ENCODE assay signal across 8 cellular contexts in the genomic region with DNA sequence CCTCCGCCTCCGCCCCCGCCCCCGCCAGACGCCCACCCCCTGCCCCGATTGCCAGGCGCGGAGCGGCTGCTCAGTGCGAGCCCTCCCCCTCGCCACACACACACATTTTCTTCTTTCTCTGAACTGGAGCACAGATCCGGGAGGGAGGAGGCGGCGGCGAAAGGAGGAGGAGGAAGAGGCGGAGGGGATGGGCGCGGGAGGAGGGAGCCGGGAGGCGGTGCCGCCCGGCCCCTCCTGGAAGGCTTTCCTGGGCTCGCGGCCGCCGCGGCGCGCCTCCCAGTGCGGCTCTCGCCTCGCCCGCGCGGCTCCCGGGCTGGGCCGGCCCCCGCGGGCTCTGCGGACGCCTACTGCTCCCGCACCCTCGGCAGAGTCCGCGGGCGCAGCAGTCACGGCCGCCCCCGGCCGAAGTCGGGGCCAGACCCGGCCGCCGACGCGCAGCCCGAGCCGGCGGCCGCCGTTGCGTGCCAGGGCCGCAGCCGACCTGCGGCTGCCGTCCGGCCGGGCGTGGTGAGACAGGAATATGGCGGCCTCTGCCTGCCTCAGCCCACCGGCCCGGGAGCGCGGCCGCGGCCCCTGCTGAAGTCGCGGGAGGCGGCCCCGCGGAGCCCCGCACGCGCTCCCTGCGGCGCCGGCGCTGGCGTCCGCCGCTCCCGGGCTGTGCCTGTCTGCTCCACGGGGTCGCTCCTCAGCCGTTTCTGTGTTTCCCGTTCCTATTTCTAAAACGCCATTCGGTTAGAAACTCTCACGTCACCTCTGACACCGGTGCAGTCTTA. TPM values are rescaled to one million over a fixed set of nuclear protein-coding genes. Genes with fewer than 3 reads are reported as not detected.
DNase-seq lines count a peak whose midpoint lies in the region; ATAC-seq and TF ChIP-seq lines count a peak whose summit lies in the region.

No MANE protein-coding gene starts in this region.

- peak overlapping the region; percentile 91 for H3K27ac Mint-ChIP-seq in activated CD4-positive, alpha-beta memory T cell treated with anti-CD3 and anti-CD28 coated beads for 36 hours

- peak overlapping the region; percentile 62 for H3K4me3 ChIP-seq in HFF-Myc (replicated peaks; ENCODE audit: low read depth, low read length)

- POLR2A ChIA-PET in activated CD4-positive, alpha-beta memory T cell treated with anti-CD3 and anti-CD28 coated beads for 36 hours (lab: Charles Lee) = interaction anchor here (1.0 to 1.6 kb wide), 3 partner anchors 21 to 54 kb away, joined by 3 to 7 read pairs (median 4); no protein-coding TSS in a partner anchor

- peak; percentile 89 for ATAC-seq in left lobe of liver

- TF ChIP-seq CTCF in HFF-Myc (IDR thresholded peaks at IDR 0.05; ENCODE audit: low read depth, low read length, missing control alignments) = no peak

- peak; percentile 94 for DNase-seq in AG08396 (ENCODE audit: low spot score)
- peak; percentile 66 for DNase-seq in HFF-Myc (ENCODE audit: extremely low read depth, low read depth)
- DNase-seq in NCI-H526 (lab: John Stamatoyannopoulos, UW) = peak; percentile 65 to 87
- peak; percentile 83 for DNase-seq in activated CD4-positive, alpha-beta memory T cell treated with anti-CD3 and anti-CD28 coated beads for 36 hours
- DNase-seq in dermis blood vessel endothelial cell = peak; percentile 96
- peak; percentile 95 for DNase-seq in left lobe of liver (ENCODE audit: low spot score)
- DNase-seq in stimulated activated CD4-positive, alpha-beta T cell treated with anti-CD3 and anti-CD28 coated beads, Interleukin-15, amount 100 ng/mL, for 48 hours (ENCODE audit: low read depth in 2 of 2) = peak; percentile 42 to 55
- no peak for DNase-seq in NK-92 (lab: John Stamatoyannopoulos, UW; ENCODE audit: unreplicated experiment)

- intact Hi-C loops in activated CD4-positive, alpha-beta memory T cell treated with anti-CD3 and anti-CD28 coated beads for 36 hours (cut with micrococcal nuclease) = loop anchor here (2.0 to 5.0 kb wide), 7 partner anchors 31 to 599 kb away; a partner anchor contains a TSS

- peaks cover 55% of the 10 kb centered on the region for H3K4me1 Mint-ChIP-seq in activated CD4-positive, alpha-beta memory T cell treated with anti-CD3 and anti-CD28 coated beads for 36 hours (ENCODE audit: low read depth)

- H3K27me3 Mint-ChIP-seq in activated CD4-positive, alpha-beta memory T cell treated with anti-CD3 and anti-CD28 coated beads for 36 hours = no peaks in the 10 kb centered on the region

- peaks cover 1% of the 10 kb centered on the region for H3K36me3 Mint-ChIP-seq in activated CD4-positive, alpha-beta memory T cell treated with anti-CD3 and anti-CD28 coated beads for 36 hours

- no peaks in the 10 kb centered on the region for H3K9me3 Mint-ChIP-seq in activated CD4-positive, alpha-beta memory T cell treated with anti-CD3 and anti-CD28 coated beads for 36 hours

- peak overlapping the region; percentile 92 for H3K4me3 Mint-ChIP-seq in activated CD4-positive, alpha-beta memory T cell treated with anti-CD3 and anti-CD28 coated beads for 36 hours

- CTCF ChIA-PET in activated CD4-positive, alpha-beta memory T cell treated with anti-CD3 and anti-CD28 coated beads for 36 hours (lab: Charles Lee) = interaction anchor here (0.8 to 4.5 kb wide), 2 partner anchors 55 to 190 kb away, joined by 4 to 78 read pairs; no protein-coding TSS in a partner anchor

RNA-seq across cellular contexts. Expression of a gene that starts 0.4 kb away (rescaled TPM):
- 10 to 100 TPM; 25.9 to 26.1 TPM for total RNA-seq in activated CD4-positive, alpha-beta memory T cell treated with anti-CD3 and anti-CD28 coated beads for 36 hours
- total RNA-seq in dermis blood vessel endothelial cell = 48.0 and 88.6 TPM in 2 replicates
- 16.2 TPM for total RNA-seq in left lobe of liver
